Comparison of ENCODE assay signal across 1 cellular context in the genomic region with DNA sequence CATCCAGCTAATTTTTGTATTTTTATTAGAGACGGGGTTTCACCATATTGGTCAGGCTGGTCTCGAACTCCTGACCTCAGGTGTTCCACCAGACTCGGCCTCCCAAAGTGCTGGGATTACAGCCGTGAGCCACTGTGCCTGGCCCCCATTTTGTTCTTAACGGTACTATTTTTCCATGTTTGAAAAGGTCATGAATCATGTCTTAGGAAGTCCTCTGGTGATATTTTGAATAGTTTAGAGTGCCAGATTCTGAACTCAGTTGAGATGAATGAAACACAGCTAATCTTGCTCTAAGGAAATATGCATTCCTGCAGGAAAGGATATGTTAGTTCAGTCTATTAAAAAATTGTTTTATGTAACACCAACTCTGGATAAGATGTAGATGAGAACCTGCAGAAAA.
TF ChIP-seq lines count a peak whose summit lies in the region.

No MANE protein-coding gene starts in this region.

TF ChIP-seq in IMR-90, 13 proteins besides CTCF, POLR2A, EP300 and RAD21 (continued from another document):
- TF ChIP-seq FOS (IDR thresholded peaks at IDR 0.05; ENCODE audit: low read depth, low read length): no peak
- TF ChIP-seq RCOR1 (IDR thresholded peaks at IDR 0.05; ENCODE audit: insufficient replicate concordance, low read length): no peak
